ENCODE assay signal across 8 cellular contexts in the genomic region with DNA sequence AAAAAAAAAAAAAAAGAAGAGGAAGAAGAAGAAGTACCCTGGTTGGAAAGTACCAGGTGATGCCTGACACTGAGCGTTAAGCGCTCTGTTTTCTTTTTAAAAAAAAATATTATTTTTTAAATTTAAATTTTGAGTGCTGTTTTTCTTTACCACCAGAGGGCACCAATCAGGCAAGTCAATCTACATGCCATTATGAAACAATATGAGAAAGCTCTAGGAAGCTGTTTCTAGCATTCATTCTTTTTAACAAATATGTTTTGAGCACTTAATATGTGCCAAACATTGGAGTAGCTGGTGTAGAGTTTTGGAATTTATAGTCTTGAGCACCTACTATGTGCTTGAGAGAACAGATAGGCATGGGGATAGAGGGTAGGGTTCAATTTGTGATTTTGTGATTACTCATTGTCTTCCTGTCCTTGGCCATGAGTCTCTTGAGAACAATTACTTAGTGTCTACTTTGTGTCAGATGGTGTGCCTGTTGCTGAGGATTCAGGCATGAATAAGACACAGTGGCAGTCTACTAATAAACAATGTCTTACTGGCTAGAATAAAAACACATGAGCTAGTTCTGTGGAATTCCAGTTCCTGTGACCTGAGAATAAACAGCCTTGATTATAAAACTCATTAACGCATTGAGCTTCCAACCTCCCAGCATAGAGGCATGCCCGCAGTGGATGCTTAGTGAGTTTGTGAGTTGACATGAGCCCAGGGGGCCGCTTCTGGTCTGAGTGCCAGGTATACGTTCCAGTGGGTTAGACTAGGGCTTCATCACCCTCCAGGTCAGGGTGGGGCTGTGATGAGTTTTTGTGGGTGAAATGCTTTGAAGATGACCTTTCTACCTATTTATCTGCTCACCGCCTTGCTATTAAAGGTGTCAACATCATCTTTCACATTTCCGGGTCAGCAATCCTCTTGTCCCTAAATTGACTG. TPM values are rescaled to one million over a fixed set of nuclear protein-coding genes. Genes with fewer than 3 reads are reported as not detected.
DNase-seq lines count a peak whose midpoint lies in the region; ATAC-seq and TF ChIP-seq lines count a peak whose summit lies in the region.

No MANE protein-coding gene starts in this region.

- H3K9me3 Mint-ChIP-seq in T-cell = no peaks in the 10 kb centered on the region

- DNase-seq in NCI-H2227 (lab: John Stamatoyannopoulos, UW; ENCODE audit: unreplicated experiment) (peak; percentile 37), NCI-H2227 treated with DMSO at 0.1 percent for 48 hours (lab: John Stamatoyannopoulos, UW) (no peak), T-cell (peak in 7 of 34 experiments; percentile 6 to 33 (median 28)), erythroblast (lab: John Stamatoyannopoulos, UW) (peak; percentile 57 to 73)

- TF ChIP-seq POLR2A in erythroblast (IDR thresholded peaks at IDR 0.05; ENCODE audit: low read length) = no peak

- POLR2A ChIA-PET in T-cell (lab: Charles Lee) = interaction anchor here (0.6 to 1.2 kb wide), 3 partner anchors 11 to 258 kb away, joined by 3 to 20 read pairs (median 7); a partner anchor contains a TSS

- no peaks in the 10 kb centered on the region for H3K36me3 ChIP-seq in KOPT-K1 (ENCODE audit: insufficient read depth, low read length)
- no peaks in the 10 kb centered on the region for H3K36me3 ChIP-seq in neutrophil

- peak overlapping the region; percentile 89 to 97 for H3K27ac Mint-ChIP-seq in T-cell

- peak; percentile 45 for TF ChIP-seq CTCF in neutrophil (IDR thresholded peaks at IDR 0.05)

- H3K9me3 ChIP-seq in KOPT-K1 (ENCODE audit: insufficient read depth, low read length, poor library complexity, severe bottlenecking) (no peaks in the 10 kb centered on the region), neutrophil (no peaks in the 10 kb centered on the region)

- peaks cover 2% of the 10 kb centered on the region for H3K36me3 Mint-ChIP-seq in T-cell

- CTCF ChIA-PET in T-cell (lab: Charles Lee) = interaction anchor here (0.5 to 4.5 kb wide), 35 partner anchors 9 to 781 kb away, joined by 3 to 78 read pairs (median 4); no protein-coding TSS in a partner anchor

- peaks cover 31 to 35% of the 10 kb centered on the region in 2 experiments for H3K4me1 ChIP-seq in neutrophil (ENCODE audit: control insufficient read depth in 1 of 2, insufficient read depth in 1 of 2, low read depth in 1 of 2, low read length in 1 of 2)

- H3K4me3 ChIP-seq in neutrophil (ENCODE audit: low read depth in 1 of 2, low read length in 1 of 2) = peak overlapping the region; percentile 91 to 98

- H3K4me1 Mint-ChIP-seq in T-cell = peaks cover 22 to 34% (median 33%) of the 10 kb centered on the region in 3 donors

- no peak overlapping the region for H3K4me3 Mint-ChIP-seq in T-cell

- peaks cover 0 to 3% of the 10 kb centered on the region in 2 donors for H3K27me3 Mint-ChIP-seq in T-cell

- ATAC-seq in T-cell (replicated peaks in 1 of 4) = peak in 1 of 4 experiments; percentile 2
- no peak for ATAC-seq in GM19035 (IDR thresholded peaks at IDR 0.05; ENCODE audit: unreplicated experiment)
- ATAC-seq in HG03521 (IDR thresholded peaks at IDR 0.05; ENCODE audit: unreplicated experiment) = no peak

- H3K27me3 ChIP-seq in neutrophil = no peaks in the 10 kb centered on the region

- H3K27ac ChIP-seq in KOPT-K1 (ENCODE audit: low read depth, low read length, poor library complexity, severe bottlenecking) (peak overlapping the region; percentile 46), neutrophil (peak overlapping the region; percentile 96)

RNA-seq across cellular contexts. Expression of a gene that starts 3.0 kb away (rescaled TPM):
- 10 to 100 TPM; 23.8 to 29.3 (median 28.1) TPM for total RNA-seq in T-cell

RNA-seq across cellular contexts. Expression of a gene that starts 18.6 kb away (rescaled TPM):
- 1 to 10 TPM in 3 of 5 donors, not detected in 2; 1.1 to 1.9 (median 1.4) TPM for total RNA-seq in T-cell
